2 cellular contexts compared by ENCODE assay signal in genomic region chr17:63623786-63624185, GRCh38.
TF ChIP-seq lines count a peak whose summit lies in the region.

No MANE protein-coding gene starts in this region.

TF ChIP-seq in SK-N-SH, 30 proteins besides CTCF, POLR2A, EP300 and RAD21 (continued from another document):
- TF ChIP-seq ZBTB33 (IDR thresholded peaks at IDR 0.05; ENCODE audit: borderline replicate concordance, low read depth) (no peak), TEAD4 (IDR thresholded peaks at IDR 0.05; ENCODE audit: borderline replicate concordance, insufficient read depth) (no peak), POLR2AphosphoS5 (IDR thresholded peaks at IDR 0.05; ENCODE audit: low read depth, low read length) (no peak), NRF1 (IDR thresholded peaks at IDR 0.05; ENCODE audit: low read depth, low read length) (no peak), JUND (IDR thresholded peaks at IDR 0.05) (no peak), GABPA (IDR thresholded peaks at IDR 0.05; ENCODE audit: low read depth) (no peak), FOXJ3 (CRISPR knock-in tag; IDR thresholded peaks at IDR 0.05) (no peak), USF2 (IDR thresholded peaks at IDR 0.05; ENCODE audit: borderline replicate concordance, low read depth, low read length) (no peak), MEF2A (IDR thresholded peaks at IDR 0.05; ENCODE audit: borderline replicate concordance, low read depth) (no peak), SIN3A (IDR thresholded peaks at IDR 0.05; ENCODE audit: borderline replicate concordance, low read depth, low read length) (no peak), NFIC (IDR thresholded peaks at IDR 0.05; ENCODE audit: borderline replicate concordance) (no peak), REST (IDR thresholded peaks at IDR 0.05; ENCODE audit: low read depth, low read length) (no peak), EZH2phosphoT487 (IDR thresholded peaks at IDR 0.05; ENCODE audit: borderline replicate concordance, low read depth) (no peak)
TF ChIP-seq in SK-N-SH: peak in this region for 0.

TF ChIP-seq in SK-N-SH treated with all-trans-retinoic acid at 6 μM for 48 hours, 23 proteins besides CTCF, POLR2A, EP300 and RAD21 (continued from another document):
- TF ChIP-seq ZNF8 (CRISPR knock-in tag; IDR thresholded peaks at IDR 0.05) (no peak), CSDC2 (CRISPR knock-in tag; IDR thresholded peaks at IDR 0.05) (no peak)
